Comparison of ENCODE assay signal across 29 cellular contexts in the genomic region with DNA sequence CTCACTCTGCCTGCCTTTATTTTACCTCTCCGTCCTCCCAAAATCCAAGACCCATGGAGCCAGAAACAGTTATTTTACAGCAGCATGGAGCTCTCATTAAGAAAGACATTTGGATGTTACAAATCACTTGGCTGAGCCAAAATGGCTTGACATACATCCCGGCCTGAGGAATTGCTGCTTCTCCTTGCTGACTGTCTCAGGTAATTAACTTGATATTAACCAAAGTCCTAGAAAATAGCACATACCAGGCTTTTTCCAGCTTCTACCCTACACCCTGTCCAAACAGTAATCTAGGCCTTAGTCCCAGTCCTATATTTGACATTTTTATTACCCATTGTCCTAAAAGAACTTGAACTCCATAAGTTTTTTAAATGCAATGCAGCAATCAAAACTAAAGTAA.
"Had no signal": no experiment of that assay in that cellular context is flagged by ENCODE, and none has a peak within 500 bp of the region (broad histone marks: within the 10 kb centered on the region; RNA-seq: fewer than 3 reads in every experiment).

No MANE protein-coding gene starts in this region.

- H3K27ac ChIP-seq: brain microvascular endothelial cell, coronary artery, dorsolateral prefrontal cortex, foreskin keratinocyte, gastrocnemius medialis, heart left ventricle had no signal

- DNase-seq: activated CD4-positive, alpha-beta memory T cell treated with anti-CD3 and anti-CD28 coated beads, Interleukin-2, amount 10 ng/mL, durations not matched to agents 7 days and 5 days; activated CD4-positive, alpha-beta T cell treated with anti-CD3 and anti-CD28 coated beads for 36 hours; activated CD4-positive, alpha-beta T cell treated with anti-CD3 and anti-CD28 coated beads, Interleukin-2, amount 10 ng/mL, durations not matched to agents 7 days and 5 days; activated CD4-positive, alpha-beta T cell treated with anti-CD3 and anti-CD28 coated beads, Interleukin-2, amount 50 U/mL, for 4 hours; activated CD4-positive, CD25-positive, alpha-beta regulatory T cell; activated CD4-positive, CD25-positive, alpha-beta regulatory T cell treated with anti-CD3 and anti-CD28 coated beads, Interleukin-2, amount 50 U/mL, for 72 hours; activated CD8-positive, alpha-beta memory T cell treated with anti-CD3 and anti-CD28 coated beads, Interleukin-2, amount 50 U/mL, for 48 hours; activated gamma-delta T cell; activated naive CD4-positive, alpha-beta T cell; activated naive CD4-positive, alpha-beta T cell treated with anti-CD3 and anti-CD28 coated beads, Interleukin-2, amount 10 ng/mL, durations not matched to agents 7 days and 5 days; activated naive CD8-positive, alpha-beta T cell treated with anti-CD3 and anti-CD28 coated beads, Interleukin-2, amount 10 ng/mL, durations not matched to agents 7 days and 5 days; activated T-cell treated with anti-CD3 and anti-CD28 coated beads for 4 hours; activated T-cell treated with anti-CD3 and anti-CD28 coated beads, Interleukin-2, amount 50 U/mL, for 24 hours; activated T-cell treated with anti-CD3 and anti-CD28 coated beads, Interleukin-2, amount 50 U/mL, for 72 hours; amniotic stem cell; anterior cingulate cortex; brain microvascular endothelial cell; cerebellar nuclear complex; dorsolateral prefrontal cortex; effector memory CD4-positive, alpha-beta T cell; endodermal cell; foreskin keratinocyte; gastrocnemius medialis; glutamatergic neuron; heart left ventricle; T-helper 2 cell had no signal

- H3K9me3 ChIP-seq: gastrocnemius medialis had no signal

- H3K4me3 ChIP-seq: coronary artery, dorsolateral prefrontal cortex, gastrocnemius medialis, heart left ventricle had no signal

- H3K27me3 ChIP-seq: brain microvascular endothelial cell, dorsolateral prefrontal cortex, foreskin keratinocyte, gastrocnemius medialis, heart left ventricle had no signal

- H3K36me3 ChIP-seq: brain microvascular endothelial cell, gastrocnemius medialis, heart left ventricle had no signal

- H3K4me1 ChIP-seq: foreskin keratinocyte, gastrocnemius medialis had no signal

- ATAC-seq: activated CD4-positive, alpha-beta T cell treated with anti-CD3 and anti-CD28 coated beads for 36 hours; activated naive CD4-positive, alpha-beta T cell treated with anti-CD3 and anti-CD28 coated beads, Interleukin-2, amount 50 U/mL, for 72 hours; activated T-cell treated with anti-CD3 and anti-CD28 coated beads, Interleukin-2, amount 50 U/mL, for 72 hours; esophagus mucosa; foreskin keratinocyte; gastrocnemius medialis; heart left ventricle had no signal
